1 cellular context compared by ENCODE assay signal in genomic region chr5:131952286-131952857, GRCh38.
A peak's percentile ranks its signal among the peaks of the same experiment; 100 is the strongest.
TF ChIP-seq lines count a peak whose summit lies in the region.

No MANE protein-coding gene starts in this region.

TF ChIP-seq in GM12878, 131 proteins besides CTCF, POLR2A, EP300 and RAD21:
- TF ChIP-seq PRDM15 (CRISPR knock-in tag; IDR thresholded peaks at IDR 0.05) (no peak), REST (IDR thresholded peaks at IDR 0.05; ENCODE audit: low read depth, low read length) (peak; percentile 55; the same call in 1 of the 2 replicates)
